In genomic region chr6:32082951-32083350, GRCh38 we compare ENCODE assay signal across 14 cellular contexts. TPM values are rescaled to one million over a fixed set of nuclear protein-coding genes. Genes with fewer than 3 reads are reported as not detected.
DNase-seq lines count a peak whose midpoint lies in the region; ATAC-seq and TF ChIP-seq lines count a peak whose summit lies in the region.
"Had no signal": no experiment of that assay in that cellular context is flagged by ENCODE, and none has a peak within 500 bp of the region (broad histone marks: within the 10 kb centered on the region; RNA-seq: fewer than 3 reads in every experiment).

No MANE protein-coding gene starts in this region.

- peaks cover 2 to 8% (median 8%) of the 10 kb centered on the region in 3 donors for H3K27me3 Mint-ChIP-seq in immature natural killer cell (ENCODE audit: low read depth in 3 of 3)

- DNase-seq in GM04504 (ENCODE audit: low read depth) = peak; percentile 90
- DNase-seq in ascending aorta (ENCODE audit: low spot score in 2 of 2) = peak; percentile 25 to 92
- DNase-seq in left ventricle myocardium superior = peak; percentile 75
- peak; percentile 80 for DNase-seq in spleen
- DNase-seq in immature natural killer cell = no peak
- no peak for DNase-seq in NOMO-1 treated with DMSO at 0.1 percent for 48 hours (lab: John Stamatoyannopoulos, UW; ENCODE audit: unreplicated experiment)
- DNase-seq in mucosa of gallbladder (ENCODE audit: low spot score) = no peak
- no peak for DNase-seq in NCI-H526 (lab: John Stamatoyannopoulos, UW)
- DNase-seq: activated CD4-positive, alpha-beta T cell treated with anti-CD3 and anti-CD28 coated beads for 48 hours; NCI-H2081 treated with DMSO at 0.1 percent for 48 hours; SHP77; stimulated activated CD4-positive, alpha-beta T cell treated with anti-CD3 and anti-CD28 coated beads, Interleukin-1b, Interleukin-23, amount 100 ng/mL, for 48 hours had no signal

- H3K27ac ChIP-seq in ascending aorta = peak overlapping the region; percentile 82 to 88
- peak overlapping the region in 5 of 8 donors; percentile 54 to 71 (median 69) for H3K27ac ChIP-seq in spleen

- 50 to 74% (median 64%) methylated on average over 9 of the region's 9 CpGs for WGBS in spleen, 5 donors

- peak; percentile 68 for ATAC-seq in left ventricle myocardium superior

- H3K27me3 ChIP-seq in ascending aorta (no peaks in the 10 kb centered on the region), spleen (replicated peaks in 1 of 7) (peaks cover 0 to 39% (median 13%) of the 10 kb centered on the region in 7 donors)
- H3K27me3 ChIP-seq: thyroid gland had no signal

- no peak overlapping the region for H3K27ac Mint-ChIP-seq in immature natural killer cell

- H3K4me3 ChIP-seq in ascending aorta (no peak overlapping the region), spleen (no peak overlapping the region)
- H3K4me3 ChIP-seq: thyroid gland had no signal

- H3K4me1 Mint-ChIP-seq in immature natural killer cell = peaks cover 0 to 2% of the 10 kb centered on the region in 2 donors

- TF ChIP-seq CTCF in ascending aorta (IDR thresholded peaks at IDR 0.05) = no peak
- TF ChIP-seq CTCF in spleen (IDR thresholded peaks at IDR 0.05 in 8 of 11, conservative IDR thresholded peaks at IDR 0.05 in 3 of 11) = no peak

- intact Hi-C loops in ascending aorta (cut with DNase I) = no loop called here
- intact Hi-C loops in left ventricle myocardium superior (cut with micrococcal nuclease) = no loop called here
- intact Hi-C loops in spleen (cut with DNase I; ENCODE audit: low total_unique reads) = no loop called here

- no peak for TF ChIP-seq POLR2A in spleen (IDR thresholded peaks at IDR 0.05)

- H3K9me3 Mint-ChIP-seq in immature natural killer cell = no peaks in the 10 kb centered on the region

- H3K4me1 ChIP-seq in ascending aorta (peaks cover 11 to 33% of the 10 kb centered on the region in 2 donors), spleen (peaks cover 12 to 50% (median 33%) of the 10 kb centered on the region in 6 donors)

- H3K9me3 ChIP-seq in ascending aorta = no peaks in the 10 kb centered on the region
- no peaks in the 10 kb centered on the region for H3K9me3 ChIP-seq in spleen
- H3K9me3 ChIP-seq: thyroid gland had no signal

- H3K36me3 ChIP-seq in ascending aorta (peaks cover 0 to 14% of the 10 kb centered on the region in 2 donors), spleen (peaks cover 0 to 47% (median 0%) of the 10 kb centered on the region in 6 donors)
- H3K36me3 ChIP-seq: thyroid gland had no signal

- H3K36me3 Mint-ChIP-seq in immature natural killer cell = no peaks in the 10 kb centered on the region

- no peak overlapping the region for H3K4me3 Mint-ChIP-seq in immature natural killer cell

RNA-seq across cellular contexts. Expression of gene TNXB, which starts 26.2 kb away (rescaled TPM):
- total RNA-seq in ascending aorta (493 TPM), left ventricle myocardium superior (64.1 TPM), spleen (100 to 1,000 TPM in 2 of 7 donors, 10 to 100 TPM in 5; 37.6 to 117 (median 72.7) TPM), mucosa of gallbladder (30.1 TPM)
- polyA plus RNA-seq in spleen (10 to 100 TPM; 13.7 to 39.3 (median 32.5) TPM), immature natural killer cell (not detected)

RNA-seq across cellular contexts. Expression of gene CYP21A2, which starts 44.7 kb away (rescaled TPM):
- total RNA-seq in ascending aorta (14.0 TPM), left ventricle myocardium superior (0.52 TPM), spleen (10 to 100 TPM in 2 of 7 donors, 1 to 10 TPM in 5; 4.9 to 14.3 (median 7.1) TPM), mucosa of gallbladder (1.3 TPM)
- polyA plus RNA-seq in spleen (1 to 10 TPM in 2 of 3 donors, under 1 TPM in 1; 0.97 to 2.4 (median 2.2) TPM), immature natural killer cell (under 1 TPM in 1 of 3 donors, not detected in 2; 0.10 TPM)
- total RNA-seq: mononuclear cell had no signal

RNA-seq across cellular contexts. Expression of gene ATF6B, which starts 45.1 kb away (rescaled TPM):
- 123 TPM for total RNA-seq in ascending aorta
- 26.8 TPM for total RNA-seq in left ventricle myocardium superior
- total RNA-seq in spleen = 100 to 1,000 TPM in 4 of 7 donors, 10 to 100 TPM in 3; 79.1 to 126 (median 101) TPM
- polyA plus RNA-seq in spleen = 10 to 100 TPM; 45.3 to 72.7 (median 46.2) TPM
- 10 to 100 TPM; 19.1 to 39.6 (median 20.7) TPM for polyA plus RNA-seq in immature natural killer cell
- 119 TPM for total RNA-seq in mucosa of gallbladder

RNA-seq across cellular contexts. Expression of gene FKBPL, which starts 47.1 kb away (rescaled TPM):
- total RNA-seq in ascending aorta (not detected), left ventricle myocardium superior (2.6 TPM), spleen (1 to 10 TPM; 2.9 to 5.8 (median 4.3) TPM), mucosa of gallbladder (5.0 TPM)
- polyA plus RNA-seq in spleen (1 to 10 TPM; 4.7 to 6.1 (median 6.0) TPM), immature natural killer cell (1 to 10 TPM; 2.9 to 3.5 (median 3.2) TPM)

Comparison
In these comparisons a context has a peak if more than half of its experiments do, and no peak if none do; other contexts are left out.
1. DNase-seq: peak in GM04504 (single experiment), ascending aorta (2 of 2), left ventricle myocardium superior (single experiment) and spleen (single experiment); none in immature natural killer cell (0 of 3), NOMO-1 treated with DMSO at 0.1 percent for 48 hours (single experiment), mucosa of gallbladder (single experiment) and NCI-H526 (0 of 2).